ENCODE assay signal across 9 cellular contexts in genomic region chr2:151408788-151409600, GRCh38. TPM values are rescaled to one million over a fixed set of nuclear protein-coding genes. Genes with fewer than 3 reads are reported as not detected.
A peak's percentile ranks its signal among the peaks of the same experiment; 100 is the strongest.
DNase-seq lines count a peak whose midpoint lies in the region; ATAC-seq, FAIRE-seq and TF ChIP-seq lines count a peak whose summit lies in the region.
"Had no signal": no experiment of that assay in that cellular context is flagged by ENCODE, and none has a peak within 500 bp of the region (broad histone marks: within the 10 kb centered on the region; RNA-seq: fewer than 3 reads in every experiment).

No MANE protein-coding gene starts in this region.

- H2AK5ac ChIP-seq in mesenchymal stem cell (ENCODE audit: low read length, severe bottlenecking), result no peak overlapping the region

- H3K4me1 ChIP-seq in astrocyte (ENCODE audit: insufficient read depth, low read length) (no peaks in the 10 kb centered on the region), mesenchymal stem cell (ENCODE audit: control insufficient read depth, insufficient read depth, low read depth, low read length) (peaks cover 5% of the 10 kb centered on the region), tibial nerve (peaks cover 0 to 19% (median 9%) of the 10 kb centered on the region in 4 donors)

- H2BK5ac ChIP-seq in mesenchymal stem cell (ENCODE audit: low read depth, low read length, poor library complexity, severe bottlenecking), result no peak overlapping the region

- no peak overlapping the region for H2BK15ac ChIP-seq in mesenchymal stem cell (ENCODE audit: low read depth, poor library complexity, severe bottlenecking)

- H3K27ac ChIP-seq in astrocyte (ENCODE audit: low read depth, low read length) (peak overlapping the region; percentile 96), mesenchymal stem cell (ENCODE audit: low read length, poor library complexity, severe bottlenecking) (no peak overlapping the region), tibial nerve (peak overlapping the region; percentile 79 to 96 (median 94))

- H3K36me3 ChIP-seq in astrocyte (ENCODE audit: insufficient read depth, low read length), result peaks cover 5% of the 10 kb centered on the region
- H3K36me3 ChIP-seq in mesenchymal stem cell (ENCODE audit: control insufficient read depth in 1 of 2, insufficient read depth in 2 of 2, low read depth in 1 of 2, low read length in 2 of 2), result peaks cover 9 to 18% of the 10 kb centered on the region in 2 experiments
- peaks cover 0 to 16% (median 0%) of the 10 kb centered on the region in 3 donors for H3K36me3 ChIP-seq in tibial nerve

- TF ChIP-seq CTCF in astrocyte (IDR thresholded peaks at IDR 0.05; ENCODE audit: insufficient read depth, low read depth, low read length) (no peak), tibial nerve (IDR thresholded peaks at IDR 0.05) (no peak)

- H2BK12ac ChIP-seq in mesenchymal stem cell (ENCODE audit: low read length in 2 of 2), result no peak overlapping the region

- peaks cover 5% of the 10 kb centered on the region for H4K20me1 ChIP-seq in astrocyte (ENCODE audit: insufficient read depth, low read length)

- H3K4me3 ChIP-seq in astrocyte (ENCODE audit: insufficient read depth, low read depth, low read length) (peak overlapping the region; percentile 92), mesenchymal stem cell (ENCODE audit: insufficient read depth in 1 of 2, low read depth in 1 of 2, low read length in 2 of 2) (peak overlapping the region in 1 of 2 experiments; percentile 99), tibial nerve (peak overlapping the region in 3 of 4 donors; percentile 78 to 95 (median 93))

- H3K27ac Mint-ChIP-seq in activated naive CD4-positive, alpha-beta T cell treated with anti-CD3 and anti-CD28 coated beads for 36 hours, result peak overlapping the region; percentile 95
- H3K27ac Mint-ChIP-seq in astrocyte (ENCODE audit: unreplicated experiment), result peak overlapping the region; percentile 63

- CTCF ChIA-PET in activated naive CD4-positive, alpha-beta T cell treated with anti-CD3 and anti-CD28 coated beads for 36 hours (lab: Charles Lee), result interaction anchor here (1.1 to 1.4 kb wide), 3 partner anchors 13 to 145 kb away, joined by 3 to 5 read pairs (median 3); no protein-coding TSS in a partner anchor

- no peak overlapping the region for H3K23ac ChIP-seq in mesenchymal stem cell (ENCODE audit: low read length in 2 of 2)

- H3K79me2 ChIP-seq in astrocyte (ENCODE audit: insufficient read depth, low read length), result peaks cover 43% of the 10 kb centered on the region

- peak overlapping the region; percentile 27 for H4K8ac ChIP-seq in mesenchymal stem cell (ENCODE audit: low read length)

- H2AFZ ChIP-seq in astrocyte (ENCODE audit: low read depth, low read length) (peak overlapping the region; percentile 98), mesenchymal stem cell (ENCODE audit: low read depth, low read length) (peak overlapping the region; percentile 54)

- H3K9me3 Mint-ChIP-seq in activated naive CD4-positive, alpha-beta T cell treated with anti-CD3 and anti-CD28 coated beads for 36 hours, result no peaks in the 10 kb centered on the region
- no peaks in the 10 kb centered on the region for H3K9me3 Mint-ChIP-seq in astrocyte (ENCODE audit: unreplicated experiment)

- H3K4me3 Mint-ChIP-seq in activated naive CD4-positive, alpha-beta T cell treated with anti-CD3 and anti-CD28 coated beads for 36 hours, result peak overlapping the region; percentile 100
- peak overlapping the region; percentile 98 for H3K4me3 Mint-ChIP-seq in astrocyte (ENCODE audit: unreplicated experiment)

- FAIRE-seq in astrocyte (lab: Jason Lieb, UNC), result no peak

- peaks cover 18% of the 10 kb centered on the region for H3K4me1 Mint-ChIP-seq in activated naive CD4-positive, alpha-beta T cell treated with anti-CD3 and anti-CD28 coated beads for 36 hours (ENCODE audit: low read depth)
- H3K4me1 Mint-ChIP-seq in astrocyte (ENCODE audit: low read depth, unreplicated experiment), result no peaks in the 10 kb centered on the region

- no peak for DNase-seq in activated naive CD4-positive, alpha-beta T cell treated with anti-CD3 and anti-CD28 coated beads for 36 hours
- no peak for DNase-seq in activated naive CD4-positive, alpha-beta T cell treated with Interleukin-2 at 50 U/mL for 16 hours
- DNase-seq in astrocyte (ENCODE audit: low read depth) (no peak), mesenchymal stem cell (no peak), tibial nerve (ENCODE audit: low spot score in 2 of 2) (no peak), NCI-H1417 treated with DMSO at 0.1 percent for 48 hours (lab: John Stamatoyannopoulos, UW) (no peak)
- DNase-seq in activated CD4-positive, CD25-positive, alpha-beta regulatory T cell (lab: John Stamatoyannopoulos, UW), result no peak

- no peaks in the 10 kb centered on the region for H3K27me3 Mint-ChIP-seq in activated naive CD4-positive, alpha-beta T cell treated with anti-CD3 and anti-CD28 coated beads for 36 hours (ENCODE audit: low read depth)
- H3K27me3 Mint-ChIP-seq in astrocyte (ENCODE audit: low read depth, unreplicated experiment), result no peaks in the 10 kb centered on the region

- intact Hi-C loops in activated naive CD4-positive, alpha-beta T cell treated with anti-CD3 and anti-CD28 coated beads for 36 hours (cut with micrococcal nuclease), result loop anchor here (1.0 kb wide), 3 partner anchors 120 to 1823 kb away; partner anchors contain the start of genes NMI and RBM43

- H3K9me3 ChIP-seq in astrocyte (ENCODE audit: insufficient read depth, low read depth, low read length), result no peaks in the 10 kb centered on the region
- no peaks in the 10 kb centered on the region for H3K9me3 ChIP-seq in mesenchymal stem cell (ENCODE audit: control insufficient read depth, low read length)
- no peaks in the 10 kb centered on the region for H3K9me3 ChIP-seq in tibial nerve

- no peak for TF ChIP-seq EP300 in tibial nerve (IDR thresholded peaks at IDR 0.05)

- WGBS in mesenchymal stem cell, result 82% methylated on average over 22 of the region's 25 CpGs
- WGBS in tibial nerve, 2 donors, result 90% methylated on average over 25 of the region's 25 CpGs

- H4K91ac ChIP-seq in mesenchymal stem cell (ENCODE audit: low read length), result no peak overlapping the region

- TF ChIP-seq POLR2A in tibial nerve (IDR thresholded peaks at IDR 0.05), result no peak

- no peak overlapping the region for H3K4ac ChIP-seq in mesenchymal stem cell (ENCODE audit: low read depth in 1 of 2, low read length in 2 of 2)

- H3K27me3 ChIP-seq in astrocyte (ENCODE audit: insufficient read depth, low read length) (no peaks in the 10 kb centered on the region), mesenchymal stem cell (ENCODE audit: control insufficient read depth in 1 of 2, insufficient read depth in 1 of 2, low read length in 2 of 2) (no peaks in the 10 kb centered on the region), tibial nerve (no peaks in the 10 kb centered on the region)

- H3K4me2 ChIP-seq in astrocyte (ENCODE audit: low read length), result peak overlapping the region; percentile 87
- peak overlapping the region; percentile 41 for H3K4me2 ChIP-seq in mesenchymal stem cell (ENCODE audit: low read length, poor library complexity, severe bottlenecking)

- H3K14ac ChIP-seq in mesenchymal stem cell (ENCODE audit: low read length in 2 of 2), result no peak overlapping the region

- no peak overlapping the region for H3K18ac ChIP-seq in mesenchymal stem cell (ENCODE audit: low read depth in 1 of 2, low read length in 2 of 2)

- peaks cover 3% of the 10 kb centered on the region for H3K79me1 ChIP-seq in mesenchymal stem cell (replicated peaks; ENCODE audit: low read length, poor library complexity, severe bottlenecking)

- ATAC-seq in HG03457 (IDR thresholded peaks at IDR 0.05; ENCODE audit: unreplicated experiment), result no peak

- H3K36me3 Mint-ChIP-seq in activated naive CD4-positive, alpha-beta T cell treated with anti-CD3 and anti-CD28 coated beads for 36 hours (ENCODE audit: low read depth), result peaks cover 26% of the 10 kb centered on the region
- H3K36me3 Mint-ChIP-seq in astrocyte (ENCODE audit: low read depth, unreplicated experiment), result peaks cover 2% of the 10 kb centered on the region

- H2BK120ac ChIP-seq in mesenchymal stem cell (ENCODE audit: low read depth, low read length), result no peak overlapping the region

- H3K9ac ChIP-seq in astrocyte (ENCODE audit: low read length) (peak overlapping the region; percentile 97), mesenchymal stem cell (ENCODE audit: low read length) (peak overlapping the region; percentile 98)

RNA-seq across cellular contexts. Expression of gene RIF1, which starts 0.7 kb away (rescaled TPM):
- total RNA-seq in activated naive CD4-positive, alpha-beta T cell treated with anti-CD3 and anti-CD28 coated beads for 36 hours, result 10 to 100 TPM; 53.0 TPM
- total RNA-seq in astrocyte (39.1 and 39.3 TPM in 2 replicates), tibial nerve (10 to 100 TPM; 34.3 to 63.1 (median 46.3) TPM)
- polyA plus RNA-seq in mesenchymal stem cell (2013, experiment 1 of 2), result 8.2 TPM
- polyA plus RNA-seq in mesenchymal stem cell (2013, experiment 2 of 2), result 7.8 TPM

RNA-seq across cellular contexts. Expression of gene TNFAIP6, which starts 51.6 kb away (rescaled TPM):
- total RNA-seq in activated naive CD4-positive, alpha-beta T cell treated with anti-CD3 and anti-CD28 coated beads for 36 hours, result not detected
- total RNA-seq in astrocyte (0.75 and 1.4 TPM in 2 replicates), tibial nerve (1 to 10 TPM; 4.8 to 6.7 (median 6.5) TPM)
- 2.1 TPM for polyA plus RNA-seq in mesenchymal stem cell (2013, experiment 1 of 2)
- 2.2 TPM for polyA plus RNA-seq in mesenchymal stem cell (2013, experiment 2 of 2)
- total RNA-seq: activated CD8-positive, alpha-beta memory T cell treated with anti-CD3 and anti-CD28 coated beads for 36 hours had no signal
